In the genomic region with DNA sequence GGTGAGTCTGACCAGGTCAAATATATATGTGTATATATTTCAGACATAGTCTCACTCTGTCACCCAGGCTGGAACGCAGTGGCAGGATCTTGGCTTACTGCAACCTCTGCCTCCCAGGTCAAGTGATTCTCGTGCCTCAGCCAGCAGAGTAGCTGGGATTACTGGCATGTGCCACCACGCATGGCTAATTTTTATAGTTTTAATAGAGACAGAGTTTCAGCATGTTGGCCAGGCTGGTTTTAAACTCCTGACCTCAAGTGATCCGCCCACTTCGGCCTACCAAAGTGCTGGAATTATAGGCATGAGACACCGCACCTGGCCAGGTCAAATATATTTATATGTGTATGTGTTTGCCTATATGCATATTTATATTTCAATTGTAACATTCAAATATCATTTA, we compare ENCODE assay signal across 33 cellular contexts.
"Had no signal": no experiment of that assay in that cellular context is flagged by ENCODE, and none has a peak within 500 bp of the region (broad histone marks: within the 10 kb centered on the region; RNA-seq: fewer than 3 reads in every experiment).

No MANE protein-coding gene starts in this region.

- H3K27me3 ChIP-seq: body of pancreas, sigmoid colon, upper lobe of left lung, vagina had no signal

- H3K4me3 ChIP-seq: body of pancreas, esophagus squamous epithelium, sigmoid colon, upper lobe of left lung, vagina had no signal

- H3K4me1 Mint-ChIP-seq: activated B cell treated with CpG ODN at 0.5 μM for 24 hours; activated CD4-positive, alpha-beta T cell treated with anti-CD3 and anti-CD28 coated beads for 36 hours; activated CD8-positive, alpha-beta memory T cell treated with anti-CD3 and anti-CD28 coated beads, Interleukin-2, amount 10 ng/mL, durations not matched to agents 7 days and 5 days; stimulated activated memory B cell treated with anti-CD40 and anti-IgM and Interleukin-4, amounts not matched to agents 10 μg/mL and 1 μg/mL and 100 μg/mL, for 72 hours had no signal

- H3K4me3 Mint-ChIP-seq: activated B cell treated with CpG ODN at 0.5 μM for 24 hours; activated CD4-positive, alpha-beta T cell treated with anti-CD3 and anti-CD28 coated beads for 36 hours; activated CD8-positive, alpha-beta memory T cell treated with anti-CD3 and anti-CD28 coated beads, Interleukin-2, amount 10 ng/mL, durations not matched to agents 7 days and 5 days; activated CD8-positive, alpha-beta T cell treated with anti-CD3 and anti-CD28 coated beads, Interleukin-2, amount 10 ng/mL, durations not matched to agents 7 days and 5 days; mesothelial cell of epicardium; naive thymus-derived CD4-positive, alpha-beta T cell; neural crest cell; stimulated activated memory B cell treated with anti-CD40 and anti-IgM and Interleukin-4, amounts not matched to agents 10 μg/mL and 1 μg/mL and 100 μg/mL, for 72 hours; stimulated activated naive CD8-positive, alpha-beta T cell treated with anti-CD3 and anti-CD28 coated beads, Interleukin-15, amount 100 ng/mL, for 72 hours; T-helper 1 cell treated with Interleukin-12 subunit alpha and Interleukin-12 subunit beta and Interleukin-4 antibody, amounts not matched to agents 30 μg/mL and 1 μg/mL, for 36 hours had no signal

- DNase-seq: activated B cell treated with CpG ODN at 0.5 μM for 24 hours; activated CD4-positive, alpha-beta T cell treated with anti-CD3 and anti-CD28 coated beads for 36 hours; activated CD8-positive, alpha-beta memory T cell treated with anti-CD3 and anti-CD28 coated beads, Interleukin-2, amount 10 ng/mL, durations not matched to agents 7 days and 5 days; activated CD8-positive, alpha-beta T cell treated with anti-CD3 and anti-CD28 coated beads, Interleukin-2, amount 10 ng/mL, durations not matched to agents 7 days and 5 days; activated naive CD4-positive, alpha-beta T cell; activated T-cell treated with anti-CD3 and anti-CD28 coated beads, Interleukin-2, amount 50 U/mL, for 48 hours; anterior cingulate cortex; body of pancreas; dermis blood vessel endothelial cell; effector CD4-positive, alpha-beta T cell; esophagus squamous epithelium; foreskin melanocyte; left cardiac atrium; naive thymus-derived CD4-positive, alpha-beta T cell; occipital lobe; sigmoid colon; small intestine; stimulated activated CD4-positive, alpha-beta T cell treated with anti-CD3 and anti-CD28 coated beads, Interleukin-1b, Interleukin-23, amount 100 ng/mL, for 48 hours; stimulated activated CD4-positive, alpha-beta T cell treated with anti-CD3 and anti-CD28 coated beads, Interleukin-4, amount 100 ng/mL, for 4 hours; stimulated activated CD8-positive, alpha-beta memory T cell treated with anti-CD3 and anti-CD28 coated beads, Interleukin-4, amount 100 ng/mL, for 48 hours; stimulated activated naive CD8-positive, alpha-beta T cell treated with anti-CD3 and anti-CD28 coated beads, Interleukin-15, amount 100 ng/mL, for 72 hours; substantia nigra; SW 1271; T-helper 9 cell; upper lobe of left lung had no signal

- H3K27me3 Mint-ChIP-seq: activated B cell treated with CpG ODN at 0.5 μM for 24 hours; activated CD4-positive, alpha-beta T cell treated with anti-CD3 and anti-CD28 coated beads for 36 hours; activated CD8-positive, alpha-beta memory T cell treated with anti-CD3 and anti-CD28 coated beads, Interleukin-2, amount 10 ng/mL, durations not matched to agents 7 days and 5 days; naive thymus-derived CD4-positive, alpha-beta T cell; stimulated activated memory B cell treated with anti-CD40 and anti-IgM and Interleukin-4, amounts not matched to agents 10 μg/mL and 1 μg/mL and 100 μg/mL, for 72 hours; stimulated activated naive CD8-positive, alpha-beta T cell treated with anti-CD3 and anti-CD28 coated beads, Interleukin-15, amount 100 ng/mL, for 72 hours had no signal

- H3K36me3 ChIP-seq: esophagus squamous epithelium, sigmoid colon, upper lobe of left lung, vagina had no signal

- H3K27ac Mint-ChIP-seq: activated B cell treated with CpG ODN at 0.5 μM for 24 hours; activated CD4-positive, alpha-beta T cell treated with anti-CD3 and anti-CD28 coated beads for 36 hours; activated CD8-positive, alpha-beta memory T cell treated with anti-CD3 and anti-CD28 coated beads, Interleukin-2, amount 10 ng/mL, durations not matched to agents 7 days and 5 days; activated CD8-positive, alpha-beta T cell treated with anti-CD3 and anti-CD28 coated beads, Interleukin-2, amount 10 ng/mL, durations not matched to agents 7 days and 5 days; activated naive CD4-positive, alpha-beta T cell treated with anti-CD3 and anti-CD28 coated beads, Interleukin-2, amount 50 U/mL, for 72 hours; activated T-helper 2 cell treated with anti-CD3 and anti-CD28 coated beads, Interferon-gamma antibody, Interleukin-2, Interleukin-4, amounts not matched to agents 10 μg/mL and 5 μg/mL and 100 μg/mL, durations not matched to agents 14 hours and 24 hours and 36 hours; mesothelial cell of epicardium; naive thymus-derived CD4-positive, alpha-beta T cell; stimulated activated memory B cell treated with anti-CD40 and anti-IgM and Interleukin-4, amounts not matched to agents 10 μg/mL and 1 μg/mL and 100 μg/mL, for 72 hours; stimulated activated naive CD8-positive, alpha-beta T cell treated with anti-CD3 and anti-CD28 coated beads, Interleukin-15, amount 100 ng/mL, for 72 hours; T-helper 1 cell treated with Interleukin-12 subunit alpha and Interleukin-12 subunit beta and Interleukin-4 antibody, amounts not matched to agents 30 μg/mL and 1 μg/mL, for 36 hours had no signal

- H3K9me3 ChIP-seq: body of pancreas, esophagus squamous epithelium, sigmoid colon, upper lobe of left lung, vagina had no signal

- H3K4me1 ChIP-seq: esophagus squamous epithelium, sigmoid colon, vagina had no signal

- H3K36me3 Mint-ChIP-seq: activated CD8-positive, alpha-beta memory T cell treated with anti-CD3 and anti-CD28 coated beads, Interleukin-2, amount 10 ng/mL, durations not matched to agents 7 days and 5 days; activated naive CD4-positive, alpha-beta T cell treated with anti-CD3 and anti-CD28 coated beads, Interleukin-2, amount 50 U/mL, for 72 hours; mesothelial cell of epicardium; stimulated activated memory B cell treated with anti-CD40 and anti-IgM and Interleukin-4, amounts not matched to agents 10 μg/mL and 1 μg/mL and 100 μg/mL, for 72 hours had no signal

- FAIRE-seq: colon had no signal

- H3K27ac ChIP-seq: body of pancreas, esophagus squamous epithelium, sigmoid colon, upper lobe of left lung, vagina had no signal

- H3K9me3 Mint-ChIP-seq: activated B cell treated with CpG ODN at 0.5 μM for 24 hours; activated T-helper 2 cell treated with anti-CD3 and anti-CD28 coated beads, Interferon-gamma antibody, Interleukin-2, Interleukin-4, amounts not matched to agents 10 μg/mL and 5 μg/mL and 100 μg/mL, durations not matched to agents 14 hours and 24 hours and 36 hours; mesothelial cell of epicardium; neural crest cell; stimulated activated memory B cell treated with anti-CD40 and anti-IgM and Interleukin-4, amounts not matched to agents 10 μg/mL and 1 μg/mL and 100 μg/mL, for 72 hours; stimulated activated naive CD8-positive, alpha-beta T cell treated with anti-CD3 and anti-CD28 coated beads, Interleukin-15, amount 100 ng/mL, for 72 hours had no signal
